In genomic region chr11:77497368-77497767, GRCh38 we compare ENCODE assay signal across 22 cellular contexts. TPM values are rescaled to one million over a fixed set of nuclear protein-coding genes. Genes with fewer than 3 reads are reported as not detected.
DNase-seq lines count a peak whose midpoint lies in the region; ATAC-seq, FAIRE-seq and TF ChIP-seq lines count a peak whose summit lies in the region.
"Had no signal": no experiment of that assay in that cellular context is flagged by ENCODE, and none has a peak within 500 bp of the region (broad histone marks: within the 10 kb centered on the region; RNA-seq: fewer than 3 reads in every experiment).

No MANE protein-coding gene starts in this region.

- no peak for FAIRE-seq in HepG2 (lab: Jason Lieb, UNC)
- no peak for FAIRE-seq in H1 (lab: Jason Lieb, UNC)
- FAIRE-seq in pancreas (lab: Jason Lieb, UNC): no peak

- DNase-seq in HepG2 (ENCODE audit: low spot score) (no peak), right lobe of liver (no peak), PC-3 (no peak), H1 (ENCODE audit: low read depth in 1 of 2, low spot score in 2 of 2) (no peak), pons (ENCODE audit: low spot score) (peak; percentile 38), DMS79 treated with DMSO at 0.1 percent for 48 hours (lab: John Stamatoyannopoulos, UW) (no peak), pancreas (no peak)
- DNase-seq: activated CD4-positive, alpha-beta T cell treated with anti-CD3 and anti-CD28 coated beads for 48 hours; activated naive CD4-positive, alpha-beta T cell treated with anti-CD3 and anti-CD28 coated beads, Interleukin-2, amount 10 ng/mL, durations not matched to agents 7 days and 5 days; activated T-cell treated with anti-CD3 and anti-CD28 coated beads, Interleukin-2, amount 50 U/mL, for 24 hours; aorta; CD4-positive, CD25-positive, alpha-beta regulatory T cell; immature natural killer cell; mucosa of descending colon; NCI-H1092 treated with DMSO at 0.1 percent for 48 hours; NCI-H2029 treated with DMSO at 0.1 percent for 48 hours; NCI-H2227 treated with DMSO at 0.1 percent for 48 hours; NCI-H69; T-helper 2 cell; trophoblast cell had no signal

- no peak overlapping the region for H3K4me3 ChIP-seq in HepG2 (replicated peaks in 1 of 3; ENCODE audit: insufficient read depth in 1 of 3, low read depth in 2 of 3, low read length in 3 of 3)
- no peak overlapping the region for H3K4me3 ChIP-seq in right lobe of liver
- no peak overlapping the region for H3K4me3 ChIP-seq in PC-3 (ENCODE audit: low read length)
- no peak overlapping the region for H3K4me3 ChIP-seq in H1 (ENCODE audit: extremely low read depth in 1 of 4, insufficient read depth in 2 of 4, low read depth in 3 of 4, low read length in 4 of 4)
- no peak overlapping the region for H3K4me3 ChIP-seq in pancreas
- H3K4me3 ChIP-seq: hepatocyte, mucosa of descending colon had no signal

- H3K79me2 ChIP-seq in HepG2 (ENCODE audit: insufficient read depth, low read length) (no peaks in the 10 kb centered on the region), PC-3 (ENCODE audit: low read length) (no peaks in the 10 kb centered on the region), H1 (ENCODE audit: control insufficient read depth in 1 of 2, insufficient read depth in 2 of 2, low read length in 2 of 2) (no peaks in the 10 kb centered on the region)
- H3K79me2 ChIP-seq: hepatocyte had no signal

- BruUV-seq in HepG2 (replicated peaks; lab: Mats Ljungman, UMichigan) (no TSS peak), PC-3 (replicated peaks; lab: Mats Ljungman, UMichigan) (no TSS peak)

- no peak overlapping the region for H2BK120ac ChIP-seq in H1 (replicated peaks; ENCODE audit: low read depth, low read length)

- TF ChIP-seq EP300 in HepG2 (IDR thresholded peaks at IDR 0.05; ENCODE audit: low read depth in 2 of 2, low read length in 2 of 2) (no peak), HepG2 (CRISPR knock-in tag; IDR thresholded peaks at IDR 0.05; ENCODE audit: borderline replicate concordance) (no peak), H1 (IDR thresholded peaks at IDR 0.05; ENCODE audit: borderline replicate concordance in 1 of 2, low read depth in 2 of 2, low read length in 2 of 2) (no peak)

- H3K27ac ChIP-seq in HepG2 (ENCODE audit: extremely low read length, insufficient read depth, low read length) (no peak overlapping the region), right lobe of liver (no peak overlapping the region), PC-3 (ENCODE audit: low read length) (no peak overlapping the region), H1 (ENCODE audit: low read depth, low read length) (no peak overlapping the region), pancreas (no peak overlapping the region)
- H3K27ac ChIP-seq: hepatocyte had no signal

- in situ Hi-C loops in HepG2 (cut with HindIII; ENCODE audit: extremely low pct_ligation_motif_present, low pct_unique_long_range_greater_than_20kb): no loop called here

- no peak overlapping the region for H4K5ac ChIP-seq in H1 (ENCODE audit: insufficient read length, low read depth, low read length)

- H3K4me2 ChIP-seq in HepG2 (ENCODE audit: low read depth, low read length) (no peak overlapping the region), PC-3 (ENCODE audit: low read length) (no peak overlapping the region), H1 (ENCODE audit: insufficient read depth in 1 of 2, low read depth in 2 of 2, low read length in 2 of 2) (no peak overlapping the region)
- H3K4me2 ChIP-seq: hepatocyte had no signal

- TF ChIP-seq CTCF in HepG2 (CRISPR knock-in tag; IDR thresholded peaks at IDR 0.05) (no peak), right lobe of liver (IDR thresholded peaks at IDR 0.05) (no peak), PC-3 (conservative IDR thresholded peaks at IDR 0.05; ENCODE audit: low read depth, low read length) (no peak), H1 (IDR thresholded peaks at IDR 0.05; ENCODE audit: control extremely low read depth in 1 of 3, insufficient read depth in 1 of 3, low read depth in 1 of 3, low read length in 3 of 3) (no peak), pancreas (IDR thresholded peaks at IDR 0.05) (no peak)

- no peak overlapping the region for H2BK12ac ChIP-seq in H1 (ENCODE audit: low read depth, low read length)

- CTCF ChIA-PET in HepG2 (lab: Yijun Ruan, JAX; ENCODE audit: low intra/inter-chr PET ratio, low total read pairs): no interaction called here
- CTCF ChIA-PET in PC-3 (lab: Charles Lee): no interaction called here
- CTCF ChIA-PET in H1 (lab: Charles Lee; ENCODE audit: partially characterized antibody): interaction anchor here (1.6 kb wide), 1 partner anchor 16 kb away, joined by 5 read pairs; no protein-coding TSS in a partner anchor

- H2BK5ac ChIP-seq in H1 (ENCODE audit: low read depth, low read length): no peak overlapping the region

- TF ChIP-seq RAD21 in HepG2 (CRISPR knock-in tag; IDR thresholded peaks at IDR 0.05) (no peak), H1 (IDR thresholded peaks at IDR 0.05 in 1 of 2, conservative IDR thresholded peaks at IDR 0.05 in 1 of 2; ENCODE audit: low read depth in 2 of 2, low read length in 2 of 2) (no peak)

- ATAC-seq in HepG2 (no peak), right lobe of liver (no peak), PC-3 (peak; percentile 11; the same call in 1 of the 2 replicates), pancreas (no peak), GM19324 (IDR thresholded peaks at IDR 0.05; ENCODE audit: low FRiP score, unreplicated experiment) (no peak)
- ATAC-seq: mucosa of descending colon had no signal

- H3K4me1 ChIP-seq in HepG2 (ENCODE audit: insufficient read depth, low read length) (no peaks in the 10 kb centered on the region), right lobe of liver (no peaks in the 10 kb centered on the region), PC-3 (ENCODE audit: insufficient read depth, low read length) (no peaks in the 10 kb centered on the region), H1 (replicated peaks in 1 of 4; ENCODE audit: control insufficient read depth in 3 of 4, insufficient read depth in 4 of 4, low read length in 3 of 4) (peaks cover 0 to 3% (median 0%) of the 10 kb centered on the region in 4 experiments; a peak in 2 of 7 replicates), pancreas (no peaks in the 10 kb centered on the region)

- H2AFZ ChIP-seq in HepG2 (ENCODE audit: low read length) (no peak overlapping the region), PC-3 (ENCODE audit: low read length) (no peak overlapping the region), H1 (ENCODE audit: low read length) (no peak overlapping the region)
- H2AFZ ChIP-seq: hepatocyte had no signal

- no peak overlapping the region for H4K8ac ChIP-seq in H1 (ENCODE audit: extremely low read depth, insufficient read depth, low read length)

- intact Hi-C loops in HepG2 (cut with micrococcal nuclease; ENCODE audit: unreplicated experiment) (no loop called here), right lobe of liver (cut with DNase I) (no loop called here), PC-3 (cut with micrococcal nuclease) (loop anchor here (5.0 kb wide), 1 partner anchor 50 kb away; no protein-coding TSS in a partner anchor), pancreas (cut with DNase I) (no loop called here)

- H3K18ac ChIP-seq in H1 (ENCODE audit: extremely low read depth, low read length): no peak overlapping the region

- POLR2A ChIA-PET in HepG2 (lab: Yijun Ruan, JAX) (no interaction called here), PC-3 (lab: Charles Lee; ENCODE audit: unreplicated experiment) (no interaction called here), H1 (lab: Charles Lee; ENCODE audit: partially characterized antibody) (no interaction called here)

- H3K14ac ChIP-seq in H1 (ENCODE audit: insufficient read length): no peak overlapping the region

- no peaks in the 10 kb centered on the region for H3K79me1 ChIP-seq in H1 (ENCODE audit: low read depth, low read length)

- no peak overlapping the region for H4K91ac ChIP-seq in H1 (replicated peaks; ENCODE audit: insufficient read length, low read length)

- TF ChIP-seq POLR2A in HepG2 (IDR thresholded peaks at IDR 0.05; ENCODE audit: insufficient read depth in 1 of 2, low read depth in 2 of 2, low read length in 2 of 2): no peak
- no peak for TF ChIP-seq POLR2A in right lobe of liver (IDR thresholded peaks at IDR 0.05)
- no peak for TF ChIP-seq POLR2A in H1 (IDR thresholded peaks at IDR 0.05; ENCODE audit: control extremely low read depth in 1 of 2, low read depth in 2 of 2, low read length in 2 of 2)

- H3K4ac ChIP-seq in H1 (replicated peaks; ENCODE audit: insufficient read length, low read depth, low read length): no peak overlapping the region

- H3K9me2 ChIP-seq in PC-3 (replicated peaks; ENCODE audit: low read length): no peaks in the 10 kb centered on the region

- no peak overlapping the region for H3K9ac ChIP-seq in HepG2 (ENCODE audit: insufficient read depth, low read depth, low read length)
- no peak overlapping the region for H3K9ac ChIP-seq in PC-3 (ENCODE audit: low read length)
- H3K9ac ChIP-seq in H1 (replicated peaks in 1 of 4; ENCODE audit: extremely low read depth in 1 of 4, low read depth in 3 of 4, low read length in 3 of 4): no peak overlapping the region

- no peak overlapping the region for H2BK15ac ChIP-seq in H1 (ENCODE audit: low read length)

- H4K20me1 ChIP-seq in HepG2 (ENCODE audit: insufficient read depth, low read length) (no peaks in the 10 kb centered on the region), PC-3 (ENCODE audit: low read length) (no peaks in the 10 kb centered on the region), H1 (replicated peaks in 1 of 2; ENCODE audit: control insufficient read depth in 1 of 2, insufficient read depth in 2 of 2, low read length in 2 of 2) (no peaks in the 10 kb centered on the region)

- no peaks in the 10 kb centered on the region for H3K36me3 ChIP-seq in HepG2 (replicated peaks in 1 of 2; ENCODE audit: control insufficient read depth in 1 of 2, insufficient read depth in 2 of 2, low read length in 2 of 2)
- no peaks in the 10 kb centered on the region for H3K36me3 ChIP-seq in right lobe of liver
- no peaks in the 10 kb centered on the region for H3K36me3 ChIP-seq in PC-3 (ENCODE audit: low read depth, low read length)
- no peaks in the 10 kb centered on the region for H3K36me3 ChIP-seq in H1 (ENCODE audit: control insufficient read depth in 2 of 4, insufficient read depth in 4 of 4, low read length in 3 of 4)
- H3K36me3 ChIP-seq in pancreas: no peaks in the 10 kb centered on the region

- H3K27me3 ChIP-seq in HepG2 (ENCODE audit: control insufficient read depth in 1 of 2, insufficient read depth in 2 of 2, low read length in 2 of 2): no peaks in the 10 kb centered on the region; a peak in 2 of 5 replicates
- no peaks in the 10 kb centered on the region for H3K27me3 ChIP-seq in right lobe of liver
- H3K27me3 ChIP-seq in PC-3 (ENCODE audit: low read length): peaks cover 26% of the 10 kb centered on the region
- no peaks in the 10 kb centered on the region for H3K27me3 ChIP-seq in H1 (replicated peaks in 1 of 4; ENCODE audit: control insufficient read depth in 3 of 4, extremely low read depth in 1 of 4, insufficient read depth in 3 of 4, low read length in 3 of 4)
- H3K27me3 ChIP-seq in pancreas: no peaks in the 10 kb centered on the region
- H3K27me3 ChIP-seq: hepatocyte had no signal

- no peak overlapping the region for H3K23ac ChIP-seq in H1 (ENCODE audit: insufficient read length)

- H3F3A ChIP-seq in PC-3 (ENCODE audit: low read length, unreplicated experiment): no peaks in the 10 kb centered on the region

- no peak overlapping the region for H2BK20ac ChIP-seq in H1 (ENCODE audit: low read length)

- H3K9me3 ChIP-seq in HepG2 (ENCODE audit: low read length) (no peaks in the 10 kb centered on the region), right lobe of liver (no peaks in the 10 kb centered on the region), PC-3 (ENCODE audit: low read length) (no peaks in the 10 kb centered on the region), H1 (ENCODE audit: insufficient read depth in 2 of 2, low read depth in 1 of 2, low read length in 1 of 2) (no peaks in the 10 kb centered on the region), pancreas (no peaks in the 10 kb centered on the region)
- H3K9me3 ChIP-seq: mucosa of descending colon had no signal

- H3K23me2 ChIP-seq in H1 (ENCODE audit: low read depth, low read length): 0 out of 2 replicates have a peak, but pooled peaks cover 3% of the 10 kb centered on the region

- no peak overlapping the region for H2AK5ac ChIP-seq in H1 (ENCODE audit: low read depth, low read length)

- no peak overlapping the region for H3K56ac ChIP-seq in H1 (replicated peaks; ENCODE audit: insufficient read length, low read depth, low read length)

- WGBS in HepG2 (ENCODE audit: low lambda C conversion rate): 0% methylated on average over 1 of the region's 1 CpG
- WGBS in right lobe of liver (ENCODE audit: insufficient coverage, low coverage, low lambda C conversion rate, missing lambda C conversion rate): 9% methylated on average over 1 of the region's 1 CpG
- WGBS in H1 (ENCODE audit: extremely low coverage in 1 of 2, insufficient coverage in 1 of 2, insufficient read length in 1 of 2, insufficient replicate concordance in 2 of 2, low coverage in 1 of 2, low lambda C conversion rate in 2 of 2, missing lambda C conversion rate in 1 of 2), 2 experiments: 91% methylated on average over 1 of the region's 1 CpG; no CpG with 5 or more reads in 1 of the 2 experiments
- WGBS in pancreas, 2 donors: 34 to 41% methylated on average over 1 of the region's 1 CpG

RNA-seq across cellular contexts. Expression of gene PAK1, which starts 23.5 kb away (rescaled TPM):
- total RNA-seq in HepG2 (2016; rRNA removed; fragmentation: Illumina TruSeq; extraction: Trizol): 1.5 and 3.1 TPM in 2 replicates
- total RNA-seq in HepG2 (2016; cell fraction: cytosol; rRNA removed; fragmentation: Illumina TruSeq; extraction: Trizol; ENCODE audit: low read depth): 2.0 and 3.0 TPM in 2 replicates
- total RNA-seq in HepG2 (2016; cell fraction: insoluble cytoplasmic fraction; rRNA removed; fragmentation: Illumina TruSeq; extraction: Trizol): 0.89 and 1.1 TPM in 2 replicates
- 1.5 and 1.8 TPM in 2 replicates for total RNA-seq in HepG2 (2016; cell fraction: membrane; rRNA removed; fragmentation: Illumina TruSeq; extraction: Trizol)
- 0.96 and 2.2 TPM in 2 replicates for total RNA-seq in HepG2 (2016; cell fraction: nucleus; rRNA removed; fragmentation: Illumina TruSeq; extraction: Trizol)
- 4.3 and 4.9 TPM in 2 replicates for polyA plus RNA-seq in HepG2 (2011; rRNA removed)
- polyA plus RNA-seq in HepG2 (2011; cell fraction: cytosol; rRNA removed): 1.7 and 3.1 TPM in 2 replicates
- polyA plus RNA-seq in HepG2 (2011; cell fraction: nucleus; rRNA removed): 10.8 and 12.7 TPM in 2 replicates
- polyA plus RNA-seq in HepG2 (2012): 3.3 and 5.7 TPM in 2 replicates
- 0.31 and 0.35 TPM in 2 replicates for polyA plus RNA-seq in HepG2 (2016; cell fraction: cytosol; fragmentation: Illumina TruSeq; extraction: Trizol; ENCODE audit: low read depth)
- 1.5 and 2.0 TPM in 2 replicates for polyA plus RNA-seq in HepG2 (2016; cell fraction: insoluble cytoplasmic fraction; fragmentation: Illumina TruSeq; extraction: Trizol; ENCODE audit: low read depth)
- 0.78 and 1.3 TPM in 2 replicates for polyA plus RNA-seq in HepG2 (2016; cell fraction: membrane; fragmentation: Illumina TruSeq; extraction: Trizol; ENCODE audit: low read depth)
- polyA plus RNA-seq in HepG2 (2016; cell fraction: nucleus; fragmentation: Illumina TruSeq; extraction: Trizol; ENCODE audit: insufficient read depth, low read depth): 3.3 and 3.9 TPM in 2 replicates
- polyA minus RNA-seq in HepG2 (2011; rRNA and poly(A)+ RNA removed; ENCODE audit: low replicate concordance): 1.7 and 35.6 TPM in 2 replicates
- 2.1 and 4.2 TPM in 2 replicates for polyA minus RNA-seq in HepG2 (2011; cell fraction: cytosol; rRNA and poly(A)+ RNA removed)
- 7.5 and 9.6 TPM in 2 replicates for polyA minus RNA-seq in HepG2 (2011; cell fraction: nucleus; rRNA and poly(A)+ RNA removed)
- 10 to 100 TPM in 2 of 6 experiments, 1 to 10 TPM in 4; 7.3 to 14.5 (median 9.3) TPM for total RNA-seq in right lobe of liver
- total RNA-seq in PC-3 (2014; rRNA removed): 26.1 and 29.8 TPM in 2 replicates
- 142 and 151 TPM in 2 replicates for total RNA-seq in H1 (2021; fragmentation: NEBNext Ultra II Directional; extraction: Animal tissue kit (Norgen Biotek cat#: 25700))
- 73.1 and 87.7 TPM in 2 replicates for polyA plus RNA-seq in H1 (2011; rRNA removed)
- polyA plus RNA-seq in H1 (2011; cell fraction: cytosol; rRNA removed): 113 TPM
- polyA plus RNA-seq in H1 (2011; cell fraction: nucleus; rRNA removed): 125 TPM
- 117 to 168 TPM (median 134 TPM) in 4 replicates for polyA plus RNA-seq in H1 (2012, experiment 1 of 2)
- polyA plus RNA-seq in H1 (2012, experiment 2 of 2): 49.6 TPM
- polyA plus RNA-seq in H1 (2013, experiment 1 of 2): 129 TPM
- 130 TPM for polyA plus RNA-seq in H1 (2013, experiment 2 of 2)
- 287 and 306 TPM in 2 replicates for polyA minus RNA-seq in H1 (2011; rRNA and poly(A)+ RNA removed)
- 110 TPM for polyA minus RNA-seq in H1 (2011; cell fraction: cytosol; rRNA and poly(A)+ RNA removed)
- polyA minus RNA-seq in H1 (2011; cell fraction: nucleus; rRNA and poly(A)+ RNA removed): 131 TPM
- 10 to 100 TPM; 18.0 to 40.0 (median 22.3) TPM for total RNA-seq in pancreas
- 10 to 100 TPM in 1 of 2 donors, 1 to 10 TPM in 1; 9.0 to 15.1 TPM for polyA plus RNA-seq in pancreas

Comparison
In these comparisons a context has a peak if more than half of its experiments do, and no peak if none do; other contexts are left out.
1. Of the 41 proteins assayed by ChIP-seq in both HepG2 and H1: peak only in HepG2: none; only in H1: KDM1A; in both: none; in neither: 40.